Comparison of ENCODE assay signal across 8 cellular contexts in genomic region chr4:149980941-149981340, GRCh38.
DNase-seq lines count a peak whose midpoint lies in the region; FAIRE-seq and TF ChIP-seq lines count a peak whose summit lies in the region.

No MANE protein-coding gene starts in this region.

- no peak overlapping the region for H3K14ac ChIP-seq in mesenchymal stem cell (ENCODE audit: low read length in 2 of 2)

- 16% methylated on average over 6 of the region's 6 CpGs for WGBS in mesenchymal stem cell
- WGBS in stomach, 5 donors, result 19 to 21% (median 21%) methylated on average over 6 of the region's 6 CpGs

- no peak overlapping the region for H3K4ac ChIP-seq in mesenchymal stem cell (ENCODE audit: low read depth in 1 of 2, low read length in 2 of 2)

- no peak overlapping the region for H3K4me3 ChIP-seq in WI38 (ENCODE audit: low read depth, low read length)
- no peak overlapping the region for H3K4me3 ChIP-seq in mesenchymal stem cell (ENCODE audit: insufficient read depth in 1 of 2, low read depth in 1 of 2, low read length in 2 of 2)
- H3K4me3 ChIP-seq in stomach, result no peak overlapping the region

- peak; percentile 28 for DNase-seq in SIG-M5 treated with dmso at 0.1 percent for 504 hours (lab: John Stamatoyannopoulos, UW; ENCODE audit: unreplicated experiment)
- no peak for DNase-seq in SIG-M5 (lab: John Stamatoyannopoulos, UW)
- DNase-seq in H54 (ENCODE audit: insufficient read length, low spot score), result no peak
- peak; percentile 59 for DNase-seq in LoVo (ENCODE audit: low spot score)
- peak; percentile 13 for DNase-seq in effector CD4-positive, alpha-beta T cell
- DNase-seq in mesenchymal stem cell, result peak; percentile 73
- DNase-seq in stomach, result peak; percentile 44

- FAIRE-seq in H54 (lab: Jason Lieb, UNC), result peak; percentile 88

- H2BK120ac ChIP-seq in mesenchymal stem cell (ENCODE audit: low read depth, low read length), result no peak overlapping the region

- no peak overlapping the region for H2BK12ac ChIP-seq in mesenchymal stem cell (ENCODE audit: low read length in 2 of 2)

- H3K36me3 ChIP-seq in mesenchymal stem cell (ENCODE audit: control insufficient read depth in 1 of 2, insufficient read depth in 2 of 2, low read depth in 1 of 2, low read length in 2 of 2) (no peaks in the 10 kb centered on the region), stomach (no peaks in the 10 kb centered on the region)

- H3K27me3 ChIP-seq in mesenchymal stem cell (ENCODE audit: control insufficient read depth in 1 of 2, insufficient read depth in 1 of 2, low read length in 2 of 2) (peaks cover 0 to 2% of the 10 kb centered on the region in 2 experiments), stomach (no peaks in the 10 kb centered on the region)

- TF ChIP-seq EP300 in stomach (IDR thresholded peaks at IDR 0.05), result no peak

- H3K9me3 ChIP-seq in mesenchymal stem cell (ENCODE audit: control insufficient read depth, low read length) (no peaks in the 10 kb centered on the region), stomach (no peaks in the 10 kb centered on the region)

- TF ChIP-seq CTCF in WI38 (IDR thresholded peaks at IDR 0.05; ENCODE audit: low read depth, low read length) (peak; percentile 77), stomach (IDR thresholded peaks at IDR 0.05) (peak in 5 of 7 experiments; percentile 26 to 67 (median 54))

- TF ChIP-seq POLR2A in H54 (IDR thresholded peaks at IDR 0.05; ENCODE audit: low read depth, low read length) (no peak), stomach (IDR thresholded peaks at IDR 0.05) (no peak)

- H3K4me1 ChIP-seq in mesenchymal stem cell (ENCODE audit: control insufficient read depth, insufficient read depth, low read depth, low read length) (no peaks in the 10 kb centered on the region), stomach (peaks cover 0 to 5% (median 0%) of the 10 kb centered on the region in 4 donors)

- H3K4me2 ChIP-seq in mesenchymal stem cell (ENCODE audit: low read length, poor library complexity, severe bottlenecking), result no peak overlapping the region

- no peak overlapping the region for H2AFZ ChIP-seq in mesenchymal stem cell (ENCODE audit: low read depth, low read length)

- no peak overlapping the region for H2BK15ac ChIP-seq in mesenchymal stem cell (ENCODE audit: low read depth, poor library complexity, severe bottlenecking)

- H4K91ac ChIP-seq in mesenchymal stem cell (ENCODE audit: low read length), result no peak overlapping the region

- intact Hi-C loops in stomach (cut with DNase I; ENCODE audit: low total_unique reads), result no loop called here

- H3K79me1 ChIP-seq in mesenchymal stem cell (replicated peaks; ENCODE audit: low read length, poor library complexity, severe bottlenecking), result no peaks in the 10 kb centered on the region

- no peak overlapping the region for H2BK5ac ChIP-seq in mesenchymal stem cell (ENCODE audit: low read depth, low read length, poor library complexity, severe bottlenecking)

- H3K9ac ChIP-seq in mesenchymal stem cell (ENCODE audit: low read length), result no peak overlapping the region

- H3K27ac ChIP-seq in mesenchymal stem cell (ENCODE audit: low read length, poor library complexity, severe bottlenecking) (no peak overlapping the region), stomach (no peak overlapping the region)

- no peak overlapping the region for H3K23ac ChIP-seq in mesenchymal stem cell (ENCODE audit: low read length in 2 of 2)

- no peak overlapping the region for H3K18ac ChIP-seq in mesenchymal stem cell (ENCODE audit: low read depth in 1 of 2, low read length in 2 of 2)

- no peak overlapping the region for H4K8ac ChIP-seq in mesenchymal stem cell (ENCODE audit: low read length)

- no peak overlapping the region for H2AK5ac ChIP-seq in mesenchymal stem cell (ENCODE audit: low read length, severe bottlenecking)

Comparison
In these comparisons a context has a peak if more than half of its experiments do, and no peak if none do; other contexts are left out.
1. DNase-seq: peak in SIG-M5 treated with dmso at 0.1 percent for 504 hours (single experiment), LoVo (single experiment), effector CD4-positive, alpha-beta T cell (single experiment), mesenchymal stem cell (single experiment) and stomach (single experiment); none in SIG-M5 (single experiment) and H54 (single experiment).